In the genomic region with DNA sequence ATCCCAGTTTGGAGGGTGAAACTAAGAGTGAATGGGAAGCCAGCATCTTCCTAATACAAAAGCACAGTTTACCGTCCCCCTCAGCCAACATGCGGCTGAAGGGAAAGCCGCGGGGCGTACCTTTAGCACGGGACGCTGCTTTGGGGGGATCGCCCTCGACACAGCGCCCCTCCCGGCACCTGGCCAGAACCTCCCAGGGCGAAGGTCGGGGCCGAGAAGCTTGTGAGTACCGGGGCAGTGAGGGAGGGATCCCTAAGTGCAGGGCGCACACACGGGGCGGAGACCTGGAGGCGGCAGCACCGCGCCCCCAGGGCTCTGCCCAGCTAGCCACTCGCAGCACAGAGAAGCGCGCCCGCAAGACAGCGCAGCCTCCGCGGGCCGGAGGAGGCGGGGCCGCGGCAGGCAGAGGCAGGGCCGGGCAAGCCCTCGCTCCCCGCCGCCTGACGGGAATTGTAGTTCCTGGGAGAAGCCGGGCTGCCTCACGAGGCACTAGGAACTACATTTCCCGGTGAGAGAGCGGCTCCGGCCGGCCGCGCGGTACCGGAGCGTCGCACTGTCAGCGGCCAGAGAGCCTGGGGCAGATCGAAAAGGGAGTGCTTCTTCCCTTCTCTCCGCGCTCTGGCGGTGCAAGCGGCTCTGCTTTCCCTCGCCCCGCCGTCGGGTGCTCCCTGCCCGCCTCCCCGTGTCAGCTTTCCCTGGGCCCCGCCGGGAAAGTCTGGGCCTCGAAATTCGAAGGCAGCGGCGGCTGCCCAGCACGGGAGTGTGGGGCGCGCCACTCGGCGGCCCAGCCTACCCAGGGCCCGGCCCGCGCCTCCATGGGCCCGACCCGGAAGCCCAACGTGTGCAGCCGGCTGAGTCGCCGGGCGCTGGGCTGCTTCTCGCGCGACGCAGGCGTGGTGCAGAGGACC, we compare ENCODE assay signal across 8 cellular contexts. TPM values are rescaled to one million over a fixed set of nuclear protein-coding genes. Genes with fewer than 3 reads are reported as not detected.
A peak's percentile ranks its signal among the peaks of the same experiment; 100 is the strongest.
DNase-seq lines count a peak whose midpoint lies in the region; ATAC-seq, FAIRE-seq and TF ChIP-seq lines count a peak whose summit lies in the region.

Gene DCAF17 (plus strand): TSS at position 464 of the 908 bp plus-strand sequence. CDS start 352 bp downstream, at position 816.
A gene with protein sequence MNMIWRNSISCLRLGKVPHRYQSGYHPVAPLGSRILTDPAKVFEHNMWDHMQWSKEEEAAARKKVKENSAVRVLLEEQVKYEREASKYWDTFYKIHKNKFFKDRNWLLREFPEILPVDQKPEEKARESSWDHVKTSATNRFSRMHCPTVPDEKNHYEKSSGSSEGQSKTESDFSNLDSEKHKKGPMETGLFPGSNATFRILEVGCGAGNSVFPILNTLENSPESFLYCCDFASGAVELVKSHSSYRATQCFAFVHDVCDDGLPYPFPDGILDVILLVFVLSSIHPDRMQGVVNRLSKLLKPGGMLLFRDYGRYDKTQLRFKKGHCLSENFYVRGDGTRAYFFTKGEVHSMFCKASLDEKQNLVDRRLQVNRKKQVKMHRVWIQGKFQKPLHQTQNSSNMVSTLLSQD (minus strand): TSS at position 228 of the 908 bp plus-strand sequence. CDS start 41,805 bp downstream, outside the sequence.

- peaks cover 0 to 34% of the 10 kb centered on the region in 2 donors for H3K36me3 ChIP-seq in psoas muscle (ENCODE audit: insufficient read depth in 1 of 2, low read depth in 1 of 2)

- H3K4me3 ChIP-seq in psoas muscle: peak within 1 kb of the TSS; percentile 87

- peak within 1 kb of the TSS; percentile 98 for H3K27ac ChIP-seq in psoas muscle

- ATAC-seq in HG02870 (IDR thresholded peaks at IDR 0.05; ENCODE audit: unreplicated experiment) (peak; percentile 87), left ventricle myocardium superior (peak; percentile 99), psoas muscle (peak; percentile 97 to 98 (median 98))

- H3K27ac Mint-ChIP-seq in T-helper 1 cell treated with Interleukin-12 subunit alpha and Interleukin-12 subunit beta and Interleukin-4 antibody, amounts not matched to agents 30 μg/mL and 1 μg/mL, for 36 hours: peak within 1 kb of the TSS; percentile 93

- in situ Hi-C loops in GM13977 (cut with MboI; ENCODE audit: low pct_unique_long_range_greater_than_20kb, low sequenced_read_pairs, unreplicated experiment): loop anchor here (25.0 kb wide), 1 partner anchor 447 kb away; no protein-coding TSS in a partner anchor

- peak; percentile 48 for FAIRE-seq in urothelium cell line (lab: Jason Lieb, UNC)

- no peaks in the 10 kb centered on the region for H3K27me3 ChIP-seq in psoas muscle (ENCODE audit: insufficient read depth in 3 of 3, low read length in 2 of 3)

- DNase-seq in GM13977 (ENCODE audit: low spot score): peak; percentile 96
- DNase-seq in NCI-H1694 (lab: John Stamatoyannopoulos, UW): peak; percentile 89
- peak; percentile 72 to 97 (median 93) for DNase-seq in amygdala (lab: John Stamatoyannopoulos, UW)
- DNase-seq in left ventricle myocardium superior: peak; percentile 97
- peak; percentile 96 to 98 for DNase-seq in psoas muscle
- DNase-seq in urothelium cell line (ENCODE audit: low spot score): peak; percentile 97

- 0 to 1% (median 0%) methylated on average over 70 to 87 of the region's 87 CpGs for WGBS in psoas muscle, 3 donors

- H3K27me3 Mint-ChIP-seq in T-helper 1 cell treated with Interleukin-12 subunit alpha and Interleukin-12 subunit beta and Interleukin-4 antibody, amounts not matched to agents 30 μg/mL and 1 μg/mL, for 36 hours (ENCODE audit: low read depth): no peaks in the 10 kb centered on the region

- H3K4me1 ChIP-seq in psoas muscle: peaks cover 13% of the 10 kb centered on the region

- peaks cover 10% of the 10 kb centered on the region for H3K9me3 Mint-ChIP-seq in T-helper 1 cell treated with Interleukin-12 subunit alpha and Interleukin-12 subunit beta and Interleukin-4 antibody, amounts not matched to agents 30 μg/mL and 1 μg/mL, for 36 hours

- peaks cover 27% of the 10 kb centered on the region for H3K4me1 Mint-ChIP-seq in T-helper 1 cell treated with Interleukin-12 subunit alpha and Interleukin-12 subunit beta and Interleukin-4 antibody, amounts not matched to agents 30 μg/mL and 1 μg/mL, for 36 hours (ENCODE audit: low read depth)

- intact Hi-C loops in left ventricle myocardium superior (cut with micrococcal nuclease): loop anchor here (10.0 kb wide), 1 partner anchor 91 kb away; the partner anchor contains the start of gene CYBRD1
- intact Hi-C loops in psoas muscle (cut with DNase I): loop anchor here (5.0 kb wide), 2 partner anchors 272 to 462 kb away; partner anchors contain the start of gene TLK1 (in 2 of the 2)

- TF ChIP-seq CTCF in GM13977 (IDR thresholded peaks at IDR 0.05; ENCODE audit: extremely low read depth, insufficient read depth, missing control alignments): peak; percentile 56
- peak; percentile 22 for TF ChIP-seq CTCF in psoas muscle (IDR thresholded peaks at IDR 0.05)

- peak within 1 kb of the TSS; percentile 86 for H3K4me3 Mint-ChIP-seq in T-helper 1 cell treated with Interleukin-12 subunit alpha and Interleukin-12 subunit beta and Interleukin-4 antibody, amounts not matched to agents 30 μg/mL and 1 μg/mL, for 36 hours

- peaks cover 28% of the 10 kb centered on the region for H3K36me3 Mint-ChIP-seq in T-helper 1 cell treated with Interleukin-12 subunit alpha and Interleukin-12 subunit beta and Interleukin-4 antibody, amounts not matched to agents 30 μg/mL and 1 μg/mL, for 36 hours (ENCODE audit: low read depth)

- H3K9me3 ChIP-seq in psoas muscle: no peaks in the 10 kb centered on the region

RNA-seq across cellular contexts. Expression of gene DCAF17, which starts in this region (rescaled TPM):
- total RNA-seq in left ventricle myocardium superior: 5.8 TPM
- 10 to 100 TPM in 1 of 4 donors, 1 to 10 TPM in 3; 7.1 to 10.8 (median 8.5) TPM for total RNA-seq in psoas muscle
- 10 to 100 TPM in 1 of 3 donors, 1 to 10 TPM in 2; 3.1 to 10.3 (median 4.3) TPM for polyA plus RNA-seq in psoas muscle

RNA-seq across cellular contexts. Expression of the second gene that starts in this region (rescaled TPM):
- 8.2 TPM for total RNA-seq in left ventricle myocardium superior
- total RNA-seq in psoas muscle: 10 to 100 TPM in 3 of 4 donors, 1 to 10 TPM in 1; 8.0 to 15.5 (median 12.4) TPM
- 10 to 100 TPM in 1 of 3 donors, 1 to 10 TPM in 2; 3.0 to 10.8 (median 9.9) TPM for polyA plus RNA-seq in psoas muscle

Comparison
In these comparisons a context has a peak if more than half of its experiments do, and no peak if none do; other contexts are left out.
1. Peak in every context shown above with its lines: DNase-seq, ATAC-seq, H3K4me3 ChIP-seq and H3K27ac ChIP-seq.